13 cellular contexts compared by ENCODE assay signal in the genomic region with DNA sequence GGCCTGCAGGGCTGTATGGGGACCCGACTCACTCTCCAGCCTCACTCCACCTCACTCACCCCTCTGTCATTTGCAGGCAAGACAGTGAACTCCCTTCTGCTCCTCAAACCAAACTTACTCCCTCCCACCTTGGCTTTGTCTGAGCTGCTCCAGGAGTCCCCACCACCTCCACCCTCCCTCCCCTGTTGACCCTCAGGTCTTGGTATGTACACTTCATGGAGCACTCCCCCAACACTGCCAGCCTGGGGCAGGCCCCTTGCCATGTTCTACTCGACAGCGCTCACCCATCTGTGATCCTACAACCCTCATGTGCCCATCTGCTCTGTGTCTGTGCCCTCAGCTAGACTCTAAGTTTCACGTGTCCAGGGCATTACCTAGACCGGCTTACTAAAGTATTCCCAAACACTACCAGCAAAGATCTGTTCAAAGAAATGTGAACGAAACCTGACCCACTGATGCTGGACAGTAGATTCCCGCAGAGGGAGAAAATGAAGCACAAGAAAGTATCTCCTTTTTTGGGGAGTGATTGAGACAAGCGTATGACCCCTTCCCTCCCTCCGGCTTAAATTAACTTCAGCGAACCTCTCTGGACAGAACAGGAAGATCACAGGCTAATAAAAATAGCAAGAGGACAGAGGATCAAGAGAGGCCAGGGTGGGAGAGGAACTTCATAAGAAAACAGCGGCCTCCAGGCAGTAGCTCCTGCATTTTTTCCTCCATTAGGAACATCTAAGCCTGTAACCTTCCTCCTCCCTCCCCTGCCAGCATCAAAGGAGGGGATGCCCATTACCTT.
DNase-seq lines count a peak whose midpoint lies in the region; ATAC-seq, FAIRE-seq and TF ChIP-seq lines count a peak whose summit lies in the region.
"Had no signal": no experiment of that assay in that cellular context is flagged by ENCODE, and none has a peak within 500 bp of the region (broad histone marks: within the 10 kb centered on the region; RNA-seq: fewer than 3 reads in every experiment).

No MANE protein-coding gene starts in this region.

- H3K9me3 ChIP-seq in GM12878 (replicated peaks; ENCODE audit: control insufficient read depth, insufficient read depth, low read length) = no peaks in the 10 kb centered on the region; the same call in 2 of the 3 replicates
- H3K9me3 ChIP-seq in lung (ENCODE audit: control insufficient read depth in 2 of 2, insufficient read depth in 1 of 2, low read length in 1 of 2) = no peaks in the 10 kb centered on the region
- no peaks in the 10 kb centered on the region for H3K9me3 ChIP-seq in thyroid gland

- H3K79me2 ChIP-seq in GM12878 (ENCODE audit: control insufficient read depth, insufficient read depth, low read length) = peaks cover 32% of the 10 kb centered on the region

- H3K9ac ChIP-seq in GM12878 (ENCODE audit: control insufficient read depth, insufficient read depth, low read length) = no peak overlapping the region

- H3K4me3 Mint-ChIP-seq in T-helper 1 cell treated with Interleukin-12 subunit alpha and Interleukin-12 subunit beta and Interleukin-4 antibody, amounts not matched to agents 30 μg/mL and 1 μg/mL, for 36 hours = no peak overlapping the region
- H3K4me3 Mint-ChIP-seq in CD14-positive monocyte = no peak overlapping the region
- H3K4me3 Mint-ChIP-seq: activated naive CD8-positive, alpha-beta T cell treated with anti-CD3 and anti-CD28 coated beads, Interleukin-2, amount 10 ng/mL, durations not matched to agents 7 days and 5 days had no signal

- RAD21 ChIA-PET in GM12878 (lab: Charles Lee; ENCODE audit: unreplicated experiment) = interaction anchor here (0.5 to 2.1 kb wide), 6 partner anchors 9 to 118 kb away, joined by 3 to 8 read pairs (median 4); no protein-coding TSS in a partner anchor

- no peak for TF ChIP-seq EP300 in GM12878 (IDR thresholded peaks at IDR 0.05; ENCODE audit: borderline replicate concordance in 1 of 2, control insufficient read depth in 1 of 2, low read depth in 2 of 2, low read length in 2 of 2)

- H3K9me3 Mint-ChIP-seq in T-helper 1 cell treated with Interleukin-12 subunit alpha and Interleukin-12 subunit beta and Interleukin-4 antibody, amounts not matched to agents 30 μg/mL and 1 μg/mL, for 36 hours = no peaks in the 10 kb centered on the region
- peaks cover 0 to 5% (median 0%) of the 10 kb centered on the region in 7 donors for H3K9me3 Mint-ChIP-seq in CD14-positive monocyte

- 0 out of 2 replicates have a peak overlapping the region, but pooled peaks have one; percentile 13 for H3K4me2 ChIP-seq in GM12878 (ENCODE audit: control insufficient read depth, insufficient read depth)

- DNase-seq in T-helper 1 cell (no peak), GM12878 (ENCODE audit: low read depth, low spot score) (no peak), lung (ENCODE audit: low spot score) (no peak), thyroid gland (no peak), CD14-positive monocyte (ENCODE audit: low spot score) (no peak), anterior cingulate cortex (lab: John Stamatoyannopoulos, UW) (no peak)
- DNase-seq: activated naive CD8-positive, alpha-beta T cell treated with anti-CD3 and anti-CD28 coated beads, Interleukin-2, amount 10 ng/mL, durations not matched to agents 7 days and 5 days; KBM-7; stimulated activated CD4-positive, alpha-beta T cell treated with anti-CD3 and anti-CD28 coated beads, Interleukin-12 subunit alpha, Interleukin-12 subunit beta, amount 100 ng/mL, for 4 hours had no signal

- 88% methylated on average over 11 of the region's 11 CpGs for WGBS in GM12878 (ENCODE audit: insufficient coverage, insufficient replicate concordance, low lambda C conversion rate, missing lambda C conversion rate)
- 86 to 89% methylated on average over 11 of the region's 11 CpGs for WGBS in lung, 2 donors
- 78 to 83% methylated on average over 11 of the region's 11 CpGs for WGBS in thyroid gland, 2 donors

- no peak for TF ChIP-seq RAD21 in GM12878 (IDR thresholded peaks at IDR 0.05; ENCODE audit: insufficient read depth, low read depth, low read length)

- H4K20me1 ChIP-seq in GM12878 (ENCODE audit: control insufficient read depth, insufficient read depth) = no peaks in the 10 kb centered on the region

- BruUV-seq in GM12878 (replicated peaks; lab: Mats Ljungman, UMichigan) = no TSS peak

- H3K36me3 Mint-ChIP-seq in T-helper 1 cell treated with Interleukin-12 subunit alpha and Interleukin-12 subunit beta and Interleukin-4 antibody, amounts not matched to agents 30 μg/mL and 1 μg/mL, for 36 hours (ENCODE audit: low read depth) = peaks cover 47% of the 10 kb centered on the region
- peaks cover 28 to 29% of the 10 kb centered on the region in 2 donors for H3K36me3 Mint-ChIP-seq in CD14-positive monocyte

- CTCF ChIA-PET in GM12878 (lab: Yijun Ruan, JAX) = interaction anchor here (0.8 to 2.2 kb wide), 4 partner anchors 14 to 100 kb away, joined by 3 to 6 read pairs (median 3); no protein-coding TSS in a partner anchor

- ATAC-seq in GM12878 (peak; percentile 47), lung (ENCODE audit: insufficient read depth, low FRiP score) (no peak), HG03442 (IDR thresholded peaks at IDR 0.05; ENCODE audit: unreplicated experiment) (no peak)

- no peak overlapping the region for H3K4me3 ChIP-seq in GM12878
- H3K4me3 ChIP-seq in lung = no peak overlapping the region
- H3K4me3 ChIP-seq in thyroid gland (replicated peaks in 1 of 3) = no peak overlapping the region

- H3K36me3 ChIP-seq in GM12878 (ENCODE audit: control insufficient read depth in 2 of 2, insufficient read depth in 2 of 2, low read length in 1 of 2) (peaks cover 16 to 22% of the 10 kb centered on the region in 2 experiments), lung (ENCODE audit: control insufficient read depth in 2 of 2, insufficient read depth in 2 of 2, low read length in 2 of 2) (peaks cover 0 to 1% of the 10 kb centered on the region in 2 donors), thyroid gland (no peaks in the 10 kb centered on the region)

- no peak overlapping the region for H2AFZ ChIP-seq in GM12878 (ENCODE audit: control insufficient read depth, low read depth, low read length)

- in situ Hi-C loops in GM12878 (cut with MboI) = no loop called here

- no peak for TF ChIP-seq CTCF in GM12878 (IDR thresholded peaks at IDR 0.05 in 2 of 3, conservative IDR thresholded peaks at IDR 0.05 in 1 of 3; ENCODE audit: control insufficient read depth in 2 of 3, extremely low read depth in 1 of 3, insufficient read depth in 1 of 3, low read depth in 3 of 3, low read length in 3 of 3)
- TF ChIP-seq CTCF in lung (IDR thresholded peaks at IDR 0.05; ENCODE audit: control extremely low read depth, extremely low read depth) = no peak
- no peak for TF ChIP-seq CTCF in thyroid gland (IDR thresholded peaks at IDR 0.05)
- TF ChIP-seq CTCF in CD14-positive monocyte (IDR thresholded peaks at IDR 0.05) = no peak

- intact Hi-C loops in GM12878 (cut with micrococcal nuclease; ENCODE audit: unreplicated experiment) = no loop called here
- intact Hi-C loops in thyroid gland (cut with DNase I) = no loop called here
- intact Hi-C loops in CD14-positive monocyte (cut with micrococcal nuclease) = no loop called here

- H3K27me3 Mint-ChIP-seq in T-helper 1 cell treated with Interleukin-12 subunit alpha and Interleukin-12 subunit beta and Interleukin-4 antibody, amounts not matched to agents 30 μg/mL and 1 μg/mL, for 36 hours (ENCODE audit: low read depth) = no peaks in the 10 kb centered on the region
- H3K27me3 Mint-ChIP-seq in CD14-positive monocyte (ENCODE audit: low read depth in 3 of 3) = peaks cover 0 to 7% (median 1%) of the 10 kb centered on the region in 3 donors
- H3K27me3 Mint-ChIP-seq: activated naive CD8-positive, alpha-beta T cell treated with anti-CD3 and anti-CD28 coated beads, Interleukin-2, amount 10 ng/mL, durations not matched to agents 7 days and 5 days had no signal

- SMC1A ChIA-PET in GM12878 (lab: Charles Lee; ENCODE audit: uncharacterized antibody, unreplicated experiment) = interaction anchor here (0.6 to 3.7 kb wide), 7 partner anchors 10 to 103 kb away, joined by 3 to 23 read pairs (median 4); no protein-coding TSS in a partner anchor

- no peaks in the 10 kb centered on the region for H3K27me3 ChIP-seq in GM12878 (replicated peaks in 1 of 2; ENCODE audit: control insufficient read depth in 2 of 2, insufficient read depth in 2 of 2, low read length in 1 of 2)
- H3K27me3 ChIP-seq in lung (ENCODE audit: control insufficient read depth, insufficient read depth) = no peaks in the 10 kb centered on the region
- no peaks in the 10 kb centered on the region for H3K27me3 ChIP-seq in thyroid gland

- H3K27ac ChIP-seq in GM12878 (ENCODE audit: control insufficient read depth, insufficient read depth) (no peak overlapping the region), lung (ENCODE audit: low read depth in 1 of 2, low read length in 1 of 2) (peak overlapping the region; percentile 30 to 68), thyroid gland (peak overlapping the region; percentile 33 to 77 (median 46))
- H3K27ac ChIP-seq: 22Rv1 had no signal

- H3K27ac Mint-ChIP-seq in T-helper 1 cell treated with Interleukin-12 subunit alpha and Interleukin-12 subunit beta and Interleukin-4 antibody, amounts not matched to agents 30 μg/mL and 1 μg/mL, for 36 hours = peak overlapping the region; percentile 83
- H3K27ac Mint-ChIP-seq in CD14-positive monocyte = peak overlapping the region in 3 of 7 donors; percentile 4 to 41 (median 39)
- H3K27ac Mint-ChIP-seq: activated naive CD8-positive, alpha-beta T cell treated with anti-CD3 and anti-CD28 coated beads, Interleukin-2, amount 10 ng/mL, durations not matched to agents 7 days and 5 days had no signal

- FAIRE-seq in GM12878 (lab: Jason Lieb, UNC) = no peak
- FAIRE-seq: G401.6 had no signal

- H3K4me1 ChIP-seq in GM12878 (ENCODE audit: control insufficient read depth, insufficient read depth, low read length) = peaks cover 13% of the 10 kb centered on the region
- H3K4me1 ChIP-seq in lung (ENCODE audit: control insufficient read depth in 2 of 2, insufficient read depth in 2 of 2, low read length in 2 of 2) = peaks cover 4 to 11% of the 10 kb centered on the region in 2 donors
- H3K4me1 ChIP-seq in thyroid gland = peaks cover 15 to 37% of the 10 kb centered on the region in 2 donors

- TF ChIP-seq POLR2A in GM12878 (IDR thresholded peaks at IDR 0.05; ENCODE audit: low read depth, low read length) (no peak), thyroid gland (IDR thresholded peaks at IDR 0.05) (no peak)

- POLR2A ChIA-PET in GM12878 (lab: Charles Lee) = interaction anchor here (0.8 to 2.8 kb wide), 2 partner anchors 12 to 20 kb away, joined by 4 to 15 read pairs; no protein-coding TSS in a partner anchor

- H3K4me1 Mint-ChIP-seq in T-helper 1 cell treated with Interleukin-12 subunit alpha and Interleukin-12 subunit beta and Interleukin-4 antibody, amounts not matched to agents 30 μg/mL and 1 μg/mL, for 36 hours (ENCODE audit: low read depth) = peaks cover 28% of the 10 kb centered on the region
- peaks cover 19% of the 10 kb centered on the region for H3K4me1 Mint-ChIP-seq in CD14-positive monocyte

TF ChIP-seq in GM12878, 131 proteins besides CTCF, POLR2A, EP300 and RAD21:
- TF ChIP-seq IRF4 (IDR thresholded peaks at IDR 0.05; ENCODE audit: low read depth, low read length) = no peak
